8 cellular contexts compared by ENCODE assay signal in genomic region chr9:68546596-68547390, GRCh38. TPM values are rescaled to one million over a fixed set of nuclear protein-coding genes. Genes with fewer than 3 reads are reported as not detected.
DNase-seq lines count a peak whose midpoint lies in the region; ATAC-seq lines count a peak whose summit lies in the region.

No MANE protein-coding gene starts in this region.

- H3K36me3 Mint-ChIP-seq in activated naive CD8-positive, alpha-beta T cell treated with anti-CD3 and anti-CD28 coated beads, Interleukin-2, amount 10 ng/mL, durations not matched to agents 7 days and 5 days, result no peaks in the 10 kb centered on the region
- no peaks in the 10 kb centered on the region for H3K36me3 Mint-ChIP-seq in activated naive CD8-positive, alpha-beta T cell treated with anti-CD3 and anti-CD28 coated beads for 36 hours
- no peaks in the 10 kb centered on the region for H3K36me3 Mint-ChIP-seq in central memory CD8-positive, alpha-beta T cell (ENCODE audit: insufficient read depth)

- peak; percentile 42 for ATAC-seq in activated naive CD8-positive, alpha-beta T cell treated with anti-CD3 and anti-CD28 coated beads, Interleukin-2, amount 10 ng/mL, durations not matched to agents 7 days and 5 days (ENCODE audit: low read depth)
- ATAC-seq in HG03342 (IDR thresholded peaks at IDR 0.05; ENCODE audit: unreplicated experiment) (peak; percentile 79), sciatic nerve (peak; percentile 83)
- peak; percentile 46 for ATAC-seq in central memory CD8-positive, alpha-beta T cell (replicated peaks; ENCODE audit: extremely low read depth, poor library complexity, severe bottlenecking)

- H3K27ac Mint-ChIP-seq in activated naive CD8-positive, alpha-beta T cell treated with anti-CD3 and anti-CD28 coated beads, Interleukin-2, amount 10 ng/mL, durations not matched to agents 7 days and 5 days, result peak overlapping the region; percentile 34
- H3K27ac Mint-ChIP-seq in activated naive CD8-positive, alpha-beta T cell treated with anti-CD3 and anti-CD28 coated beads for 36 hours, result no peak overlapping the region
- no peak overlapping the region for H3K27ac Mint-ChIP-seq in central memory CD8-positive, alpha-beta T cell (ENCODE audit: low read depth)

- intact Hi-C loops in sciatic nerve (cut with DNase I), result no loop called here

- POLR2A ChIA-PET in activated naive CD8-positive, alpha-beta T cell treated with anti-CD3 and anti-CD28 coated beads, Interleukin-2, amount 10 ng/mL, durations not matched to agents 7 days and 5 days (lab: Charles Lee), result no interaction called here

- H3K4me3 Mint-ChIP-seq in activated naive CD8-positive, alpha-beta T cell treated with anti-CD3 and anti-CD28 coated beads, Interleukin-2, amount 10 ng/mL, durations not matched to agents 7 days and 5 days, result no peak overlapping the region
- no peak overlapping the region for H3K4me3 Mint-ChIP-seq in activated naive CD8-positive, alpha-beta T cell treated with anti-CD3 and anti-CD28 coated beads for 36 hours
- H3K4me3 Mint-ChIP-seq in central memory CD8-positive, alpha-beta T cell, result peak overlapping the region; percentile 1

- peaks cover 9% of the 10 kb centered on the region for H3K27me3 Mint-ChIP-seq in activated naive CD8-positive, alpha-beta T cell treated with anti-CD3 and anti-CD28 coated beads, Interleukin-2, amount 10 ng/mL, durations not matched to agents 7 days and 5 days
- peaks cover 40% of the 10 kb centered on the region for H3K27me3 Mint-ChIP-seq in activated naive CD8-positive, alpha-beta T cell treated with anti-CD3 and anti-CD28 coated beads for 36 hours
- H3K27me3 Mint-ChIP-seq in central memory CD8-positive, alpha-beta T cell, result peaks cover under 1% of the 10 kb centered on the region

- H3K9me3 Mint-ChIP-seq in activated naive CD8-positive, alpha-beta T cell treated with anti-CD3 and anti-CD28 coated beads, Interleukin-2, amount 10 ng/mL, durations not matched to agents 7 days and 5 days, result no peaks in the 10 kb centered on the region
- H3K9me3 Mint-ChIP-seq in activated naive CD8-positive, alpha-beta T cell treated with anti-CD3 and anti-CD28 coated beads for 36 hours, result no peaks in the 10 kb centered on the region
- no peaks in the 10 kb centered on the region for H3K9me3 Mint-ChIP-seq in central memory CD8-positive, alpha-beta T cell

- peaks cover 7% of the 10 kb centered on the region for H3K4me1 Mint-ChIP-seq in activated naive CD8-positive, alpha-beta T cell treated with anti-CD3 and anti-CD28 coated beads, Interleukin-2, amount 10 ng/mL, durations not matched to agents 7 days and 5 days
- peaks cover 6% of the 10 kb centered on the region for H3K4me1 Mint-ChIP-seq in activated naive CD8-positive, alpha-beta T cell treated with anti-CD3 and anti-CD28 coated beads for 36 hours
- peaks cover 9% of the 10 kb centered on the region for H3K4me1 Mint-ChIP-seq in central memory CD8-positive, alpha-beta T cell

- no peak for DNase-seq in activated naive CD8-positive, alpha-beta T cell treated with anti-CD3 and anti-CD28 coated beads, Interleukin-2, amount 10 ng/mL, durations not matched to agents 7 days and 5 days
- no peak for DNase-seq in activated naive CD8-positive, alpha-beta T cell treated with anti-CD3 and anti-CD28 coated beads for 36 hours
- no peak for DNase-seq in central memory CD8-positive, alpha-beta T cell (ENCODE audit: low spot score in 2 of 2)
- DNase-seq in sciatic nerve (ENCODE audit: low spot score), result no peak
- DNase-seq in activated gamma-delta T cell (lab: John Stamatoyannopoulos, UW), result no peak
- no peak for DNase-seq in stimulated activated CD4-positive, alpha-beta T cell treated with anti-CD3 and anti-CD28 coated beads, Interleukin-2, amount 100 ng/mL, for 48 hours
- no peak for DNase-seq in stimulated activated CD4-positive, alpha-beta T cell treated with anti-CD3 and anti-CD28 coated beads, Interleukin-12 subunit alpha, Interleukin-12 subunit beta, amount 100 ng/mL, for 4 hours

RNA-seq across cellular contexts. Expression of gene TMEM252, which starts 6.1 kb away (rescaled TPM):
- total RNA-seq in activated naive CD8-positive, alpha-beta T cell treated with anti-CD3 and anti-CD28 coated beads, Interleukin-2, amount 10 ng/mL, durations not matched to agents 7 days and 5 days, result not detected
- total RNA-seq in activated naive CD8-positive, alpha-beta T cell treated with anti-CD3 and anti-CD28 coated beads for 36 hours, result not detected
- total RNA-seq in sciatic nerve, result not detected
